In the genomic region with DNA sequence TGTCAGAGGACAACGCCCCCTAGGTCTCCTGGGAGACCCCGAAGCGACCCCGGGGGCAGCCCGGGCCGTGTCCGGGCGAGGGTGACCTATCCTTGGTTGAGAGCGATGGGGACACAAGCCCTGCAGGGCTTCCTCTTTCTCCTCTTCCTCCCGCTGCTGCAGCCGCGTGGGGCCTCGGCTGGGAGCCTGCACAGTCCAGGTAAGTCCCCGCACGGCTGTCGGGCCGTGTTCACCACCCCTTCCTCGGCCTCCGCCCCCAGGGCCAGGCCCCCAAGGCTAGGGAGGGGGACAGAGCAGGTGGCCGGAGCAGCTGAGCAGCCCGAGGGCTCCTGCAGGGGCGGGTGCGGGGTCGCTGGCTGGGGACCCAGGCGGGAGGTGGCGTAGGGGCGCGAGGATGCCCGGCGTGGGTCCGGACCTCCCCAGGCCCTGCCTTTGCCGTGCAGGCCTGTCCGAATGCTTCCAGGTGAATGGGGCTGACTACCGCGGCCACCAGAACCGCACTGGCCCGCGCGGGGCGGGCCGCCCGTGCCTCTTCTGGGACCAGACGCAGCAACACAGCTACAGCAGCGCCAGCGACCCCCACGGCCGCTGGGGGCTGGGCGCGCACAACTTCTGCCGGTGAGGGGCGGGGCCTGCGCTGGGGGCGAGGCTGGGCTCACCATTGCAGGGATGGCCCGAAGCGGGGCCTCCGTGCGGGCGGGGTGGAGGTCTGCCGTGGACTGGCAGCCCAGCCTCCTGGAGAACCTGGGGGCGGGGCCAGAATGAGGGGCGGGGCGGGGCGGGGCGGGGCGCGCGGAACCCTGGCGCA, we compare ENCODE assay signal across 1 cellular context.
TF ChIP-seq lines count a peak whose summit lies in the region.

No MANE protein-coding gene starts in this region.

TF ChIP-seq in HEK293, 187 proteins besides CTCF, POLR2A, EP300 and RAD21 (continues in another document):
- no peak for TF ChIP-seq ZNF544 (tag by site-specific recombination; IDR thresholded peaks at IDR 0.05)
- TF ChIP-seq, protein P1, sequence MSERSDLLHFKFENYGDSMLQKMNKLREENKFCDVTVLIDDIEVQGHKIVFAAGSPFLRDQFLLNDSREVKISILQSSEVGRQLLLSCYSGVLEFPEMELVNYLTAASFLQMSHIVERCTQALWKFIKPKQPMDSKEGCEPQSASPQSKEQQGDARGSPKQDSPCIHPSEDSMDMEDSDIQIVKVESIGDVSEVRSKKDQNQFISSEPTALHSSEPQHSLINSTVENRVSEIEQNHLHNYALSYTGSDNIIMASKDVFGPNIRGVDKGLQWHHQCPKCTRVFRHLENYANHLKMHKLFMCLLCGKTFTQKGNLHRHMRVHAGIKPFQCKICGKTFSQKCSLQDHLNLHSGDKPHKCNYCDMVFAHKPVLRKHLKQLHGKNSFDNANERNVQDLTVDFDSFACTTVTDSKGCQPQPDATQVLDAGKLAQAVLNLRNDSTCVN (tag by site-specific recombination; optimal IDR thresholded peaks at IDR 0.05): peak; percentile 80
- peak; percentile 24; the same call in 1 of the 2 replicates for TF ChIP-seq ZNF600 (tag by site-specific recombination; IDR thresholded peaks at IDR 0.05)
- no peak for TF ChIP-seq ZNF302 (tag by site-specific recombination; IDR thresholded peaks at IDR 0.05; ENCODE audit: low read depth)
- TF ChIP-seq SP3 (tag by site-specific recombination; IDR thresholded peaks at IDR 0.05): peak; percentile 75; the same call in 1 of the 2 replicates
- 0 out of 2 replicates have a peak, but pooled peaks have one; percentile 12 for TF ChIP-seq ZBTB48 (tag by site-specific recombination; IDR thresholded peaks at IDR 0.05)
- peak; percentile 59; the same call in 1 of the 2 replicates for TF ChIP-seq ZNF335 (tag by site-specific recombination; conservative IDR thresholded peaks at IDR 0.05)
- TF ChIP-seq, protein P2, sequence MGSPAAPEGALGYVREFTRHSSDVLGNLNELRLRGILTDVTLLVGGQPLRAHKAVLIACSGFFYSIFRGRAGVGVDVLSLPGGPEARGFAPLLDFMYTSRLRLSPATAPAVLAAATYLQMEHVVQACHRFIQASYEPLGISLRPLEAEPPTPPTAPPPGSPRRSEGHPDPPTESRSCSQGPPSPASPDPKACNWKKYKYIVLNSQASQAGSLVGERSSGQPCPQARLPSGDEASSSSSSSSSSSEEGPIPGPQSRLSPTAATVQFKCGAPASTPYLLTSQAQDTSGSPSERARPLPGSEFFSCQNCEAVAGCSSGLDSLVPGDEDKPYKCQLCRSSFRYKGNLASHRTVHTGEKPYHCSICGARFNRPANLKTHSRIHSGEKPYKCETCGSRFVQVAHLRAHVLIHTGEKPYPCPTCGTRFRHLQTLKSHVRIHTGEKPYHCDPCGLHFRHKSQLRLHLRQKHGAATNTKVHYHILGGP (tag by site-specific recombination; IDR thresholded peaks at IDR 0.05): no peak
- no peak for TF ChIP-seq ZNF239 (tag by site-specific recombination; IDR thresholded peaks at IDR 0.05)
- peak; percentile 77 for TF ChIP-seq ZBTB7A (tag by site-specific recombination; IDR thresholded peaks at IDR 0.05; ENCODE audit: low read depth)
- TF ChIP-seq ZBTB20 (tag by site-specific recombination; IDR thresholded peaks at IDR 0.05): peak; percentile 47; the same call in 1 of the 2 replicates
- peak; percentile 76 for TF ChIP-seq SP2 (tag by site-specific recombination; IDR thresholded peaks at IDR 0.05)
- no peak for TF ChIP-seq ZSCAN16 (tag by site-specific recombination; IDR thresholded peaks at IDR 0.05)
- peak; percentile 54 for TF ChIP-seq BCL11A (tag by site-specific recombination; IDR thresholded peaks at IDR 0.05; ENCODE audit: low read depth)
- TF ChIP-seq, protein P3, sequence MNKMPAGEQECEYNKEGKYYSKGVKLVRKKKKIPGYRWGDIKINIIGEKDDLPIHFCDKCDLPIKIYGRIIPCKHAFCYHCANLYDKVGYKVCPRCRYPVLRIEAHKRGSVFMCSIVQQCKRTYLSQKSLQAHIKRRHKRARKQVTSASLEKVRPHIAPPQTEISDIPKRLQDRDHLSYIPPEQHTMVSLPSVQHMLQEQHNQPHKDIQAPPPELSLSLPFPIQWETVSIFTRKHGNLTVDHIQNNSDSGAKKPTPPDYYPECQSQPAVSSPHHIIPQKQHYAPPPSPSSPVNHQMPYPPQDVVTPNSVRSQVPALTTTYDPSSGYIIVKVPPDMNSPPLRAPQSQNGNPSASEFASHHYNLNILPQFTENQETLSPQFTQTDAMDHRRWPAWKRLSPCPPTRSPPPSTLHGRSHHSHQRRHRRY (tag by site-specific recombination; IDR thresholded peaks at IDR 0.05): 0 out of 2 replicates have a peak, but pooled peaks have one; percentile 58
- TF ChIP-seq, protein P4, sequence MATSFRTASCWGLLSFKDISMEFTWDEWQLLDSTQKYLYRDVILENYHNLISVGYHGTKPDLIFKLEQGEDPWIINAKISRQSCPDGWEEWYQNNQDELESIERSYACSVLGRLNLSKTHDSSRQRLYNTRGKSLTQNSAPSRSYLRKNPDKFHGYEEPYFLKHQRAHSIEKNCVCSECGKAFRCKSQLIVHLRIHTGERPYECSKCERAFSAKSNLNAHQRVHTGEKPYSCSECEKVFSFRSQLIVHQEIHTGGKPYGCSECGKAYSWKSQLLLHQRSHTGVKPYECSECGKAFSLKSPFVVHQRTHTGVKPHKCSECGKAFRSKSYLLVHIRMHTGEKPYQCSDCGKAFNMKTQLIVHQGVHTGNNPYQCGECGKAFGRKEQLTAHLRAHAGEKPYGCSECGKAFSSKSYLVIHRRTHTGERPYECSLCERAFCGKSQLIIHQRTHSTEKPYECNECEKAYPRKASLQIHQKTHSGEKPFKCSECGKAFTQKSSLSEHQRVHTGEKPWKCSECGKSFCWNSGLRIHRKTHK (tag by site-specific recombination; IDR thresholded peaks at IDR 0.05): no peak
- TF ChIP-seq, protein P5, sequence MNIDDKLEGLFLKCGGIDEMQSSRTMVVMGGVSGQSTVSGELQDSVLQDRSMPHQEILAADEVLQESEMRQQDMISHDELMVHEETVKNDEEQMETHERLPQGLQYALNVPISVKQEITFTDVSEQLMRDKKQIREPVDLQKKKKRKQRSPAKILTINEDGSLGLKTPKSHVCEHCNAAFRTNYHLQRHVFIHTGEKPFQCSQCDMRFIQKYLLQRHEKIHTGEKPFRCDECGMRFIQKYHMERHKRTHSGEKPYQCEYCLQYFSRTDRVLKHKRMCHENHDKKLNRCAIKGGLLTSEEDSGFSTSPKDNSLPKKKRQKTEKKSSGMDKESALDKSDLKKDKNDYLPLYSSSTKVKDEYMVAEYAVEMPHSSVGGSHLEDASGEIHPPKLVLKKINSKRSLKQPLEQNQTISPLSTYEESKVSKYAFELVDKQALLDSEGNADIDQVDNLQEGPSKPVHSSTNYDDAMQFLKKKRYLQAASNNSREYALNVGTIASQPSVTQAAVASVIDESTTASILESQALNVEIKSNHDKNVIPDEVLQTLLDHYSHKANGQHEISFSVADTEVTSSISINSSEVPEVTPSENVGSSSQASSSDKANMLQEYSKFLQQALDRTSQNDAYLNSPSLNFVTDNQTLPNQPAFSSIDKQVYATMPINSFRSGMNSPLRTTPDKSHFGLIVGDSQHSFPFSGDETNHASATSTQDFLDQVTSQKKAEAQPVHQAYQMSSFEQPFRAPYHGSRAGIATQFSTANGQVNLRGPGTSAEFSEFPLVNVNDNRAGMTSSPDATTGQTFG (tag by site-specific recombination; IDR thresholded peaks at IDR 0.05; ENCODE audit: borderline replicate concordance): no peak
- peak; percentile 33; the same call in 1 of the 2 replicates for TF ChIP-seq ZFHX2 (tag by site-specific recombination; conservative IDR thresholded peaks at IDR 0.05)
- no peak for TF ChIP-seq ZNF473 (tag by site-specific recombination; IDR thresholded peaks at IDR 0.05)
- no peak for TF ChIP-seq ZNF16 (tag by site-specific recombination; IDR thresholded peaks at IDR 0.05; ENCODE audit: low read depth)
- 0 out of 2 replicates have a peak, but pooled peaks have one; percentile 28 for TF ChIP-seq REPIN1 (tag by site-specific recombination; IDR thresholded peaks at IDR 0.05; ENCODE audit: low read depth)
- TF ChIP-seq ZNF221 (tag by site-specific recombination; IDR thresholded peaks at IDR 0.05; ENCODE audit: borderline replicate concordance): no peak
- TF ChIP-seq ZNF626 (tag by site-specific recombination; IDR thresholded peaks at IDR 0.05): no peak
- TF ChIP-seq ZNF843 (tag by site-specific recombination; IDR thresholded peaks at IDR 0.05): 0 out of 2 replicates have a peak, but pooled peaks have one; percentile 39
- TF ChIP-seq, protein P6, sequence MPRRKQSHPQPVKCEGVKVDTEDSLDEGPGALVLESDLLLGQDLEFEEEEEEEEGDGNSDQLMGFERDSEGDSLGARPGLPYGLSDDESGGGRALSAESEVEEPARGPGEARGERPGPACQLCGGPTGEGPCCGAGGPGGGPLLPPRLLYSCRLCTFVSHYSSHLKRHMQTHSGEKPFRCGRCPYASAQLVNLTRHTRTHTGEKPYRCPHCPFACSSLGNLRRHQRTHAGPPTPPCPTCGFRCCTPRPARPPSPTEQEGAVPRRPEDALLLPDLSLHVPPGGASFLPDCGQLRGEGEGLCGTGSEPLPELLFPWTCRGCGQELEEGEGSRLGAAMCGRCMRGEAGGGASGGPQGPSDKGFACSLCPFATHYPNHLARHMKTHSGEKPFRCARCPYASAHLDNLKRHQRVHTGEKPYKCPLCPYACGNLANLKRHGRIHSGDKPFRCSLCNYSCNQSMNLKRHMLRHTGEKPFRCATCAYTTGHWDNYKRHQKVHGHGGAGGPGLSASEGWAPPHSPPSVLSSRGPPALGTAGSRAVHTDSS (tag by site-specific recombination; IDR thresholded peaks at IDR 0.05): peak; percentile 75
- TF ChIP-seq, protein P7, sequence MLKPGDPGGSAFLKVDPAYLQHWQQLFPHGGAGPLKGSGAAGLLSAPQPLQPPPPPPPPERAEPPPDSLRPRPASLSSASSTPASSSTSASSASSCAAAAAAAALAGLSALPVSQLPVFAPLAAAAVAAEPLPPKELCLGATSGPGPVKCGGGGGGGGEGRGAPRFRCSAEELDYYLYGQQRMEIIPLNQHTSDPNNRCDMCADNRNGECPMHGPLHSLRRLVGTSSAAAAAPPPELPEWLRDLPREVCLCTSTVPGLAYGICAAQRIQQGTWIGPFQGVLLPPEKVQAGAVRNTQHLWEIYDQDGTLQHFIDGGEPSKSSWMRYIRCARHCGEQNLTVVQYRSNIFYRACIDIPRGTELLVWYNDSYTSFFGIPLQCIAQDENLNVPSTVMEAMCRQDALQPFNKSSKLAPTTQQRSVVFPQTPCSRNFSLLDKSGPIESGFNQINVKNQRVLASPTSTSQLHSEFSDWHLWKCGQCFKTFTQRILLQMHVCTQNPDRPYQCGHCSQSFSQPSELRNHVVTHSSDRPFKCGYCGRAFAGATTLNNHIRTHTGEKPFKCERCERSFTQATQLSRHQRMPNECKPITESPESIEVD (tag by site-specific recombination; IDR thresholded peaks at IDR 0.05): no peak
- TF ChIP-seq, protein P8, sequence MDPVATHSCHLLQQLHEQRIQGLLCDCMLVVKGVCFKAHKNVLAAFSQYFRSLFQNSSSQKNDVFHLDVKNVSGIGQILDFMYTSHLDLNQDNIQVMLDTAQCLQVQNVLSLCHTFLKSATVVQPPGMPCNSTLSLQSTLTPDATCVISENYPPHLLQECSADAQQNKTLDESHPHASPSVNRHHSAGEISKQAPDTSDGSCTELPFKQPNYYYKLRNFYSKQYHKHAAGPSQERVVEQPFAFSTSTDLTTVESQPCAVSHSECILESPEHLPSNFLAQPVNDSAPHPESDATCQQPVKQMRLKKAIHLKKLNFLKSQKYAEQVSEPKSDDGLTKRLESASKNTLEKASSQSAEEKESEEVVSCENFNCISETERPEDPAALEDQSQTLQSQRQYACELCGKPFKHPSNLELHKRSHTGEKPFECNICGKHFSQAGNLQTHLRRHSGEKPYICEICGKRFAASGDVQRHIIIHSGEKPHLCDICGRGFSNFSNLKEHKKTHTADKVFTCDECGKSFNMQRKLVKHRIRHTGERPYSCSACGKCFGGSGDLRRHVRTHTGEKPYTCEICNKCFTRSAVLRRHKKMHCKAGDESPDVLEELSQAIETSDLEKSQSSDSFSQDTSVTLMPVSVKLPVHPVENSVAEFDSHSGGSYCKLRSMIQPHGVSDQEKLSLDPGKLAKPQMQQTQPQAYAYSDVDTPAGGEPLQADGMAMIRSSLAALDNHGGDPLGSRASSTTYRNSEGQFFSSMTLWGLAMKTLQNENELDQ (tag by site-specific recombination; IDR thresholded peaks at IDR 0.05; ENCODE audit: low read depth): no peak
- no peak for TF ChIP-seq ZNF175 (tag by site-specific recombination; IDR thresholded peaks at IDR 0.05)
- peak; percentile 81 for TF ChIP-seq KLF10 (tag by site-specific recombination; IDR thresholded peaks at IDR 0.05)
- TF ChIP-seq ZNF292 (tag by site-specific recombination; IDR thresholded peaks at IDR 0.05; ENCODE audit: borderline replicate concordance, low read depth): no peak
- TF ChIP-seq, protein P9, sequence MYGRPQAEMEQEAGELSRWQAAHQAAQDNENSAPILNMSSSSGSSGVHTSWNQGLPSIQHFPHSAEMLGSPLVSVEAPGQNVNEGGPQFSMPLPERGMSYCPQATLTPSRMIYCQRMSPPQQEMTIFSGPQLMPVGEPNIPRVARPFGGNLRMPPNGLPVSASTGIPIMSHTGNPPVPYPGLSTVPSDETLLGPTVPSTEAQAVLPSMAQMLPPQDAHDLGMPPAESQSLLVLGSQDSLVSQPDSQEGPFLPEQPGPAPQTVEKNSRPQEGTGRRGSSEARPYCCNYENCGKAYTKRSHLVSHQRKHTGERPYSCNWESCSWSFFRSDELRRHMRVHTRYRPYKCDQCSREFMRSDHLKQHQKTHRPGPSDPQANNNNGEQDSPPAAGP (tag by site-specific recombination; IDR thresholded peaks at IDR 0.05): peak; percentile 55
- TF ChIP-seq, protein P10, sequence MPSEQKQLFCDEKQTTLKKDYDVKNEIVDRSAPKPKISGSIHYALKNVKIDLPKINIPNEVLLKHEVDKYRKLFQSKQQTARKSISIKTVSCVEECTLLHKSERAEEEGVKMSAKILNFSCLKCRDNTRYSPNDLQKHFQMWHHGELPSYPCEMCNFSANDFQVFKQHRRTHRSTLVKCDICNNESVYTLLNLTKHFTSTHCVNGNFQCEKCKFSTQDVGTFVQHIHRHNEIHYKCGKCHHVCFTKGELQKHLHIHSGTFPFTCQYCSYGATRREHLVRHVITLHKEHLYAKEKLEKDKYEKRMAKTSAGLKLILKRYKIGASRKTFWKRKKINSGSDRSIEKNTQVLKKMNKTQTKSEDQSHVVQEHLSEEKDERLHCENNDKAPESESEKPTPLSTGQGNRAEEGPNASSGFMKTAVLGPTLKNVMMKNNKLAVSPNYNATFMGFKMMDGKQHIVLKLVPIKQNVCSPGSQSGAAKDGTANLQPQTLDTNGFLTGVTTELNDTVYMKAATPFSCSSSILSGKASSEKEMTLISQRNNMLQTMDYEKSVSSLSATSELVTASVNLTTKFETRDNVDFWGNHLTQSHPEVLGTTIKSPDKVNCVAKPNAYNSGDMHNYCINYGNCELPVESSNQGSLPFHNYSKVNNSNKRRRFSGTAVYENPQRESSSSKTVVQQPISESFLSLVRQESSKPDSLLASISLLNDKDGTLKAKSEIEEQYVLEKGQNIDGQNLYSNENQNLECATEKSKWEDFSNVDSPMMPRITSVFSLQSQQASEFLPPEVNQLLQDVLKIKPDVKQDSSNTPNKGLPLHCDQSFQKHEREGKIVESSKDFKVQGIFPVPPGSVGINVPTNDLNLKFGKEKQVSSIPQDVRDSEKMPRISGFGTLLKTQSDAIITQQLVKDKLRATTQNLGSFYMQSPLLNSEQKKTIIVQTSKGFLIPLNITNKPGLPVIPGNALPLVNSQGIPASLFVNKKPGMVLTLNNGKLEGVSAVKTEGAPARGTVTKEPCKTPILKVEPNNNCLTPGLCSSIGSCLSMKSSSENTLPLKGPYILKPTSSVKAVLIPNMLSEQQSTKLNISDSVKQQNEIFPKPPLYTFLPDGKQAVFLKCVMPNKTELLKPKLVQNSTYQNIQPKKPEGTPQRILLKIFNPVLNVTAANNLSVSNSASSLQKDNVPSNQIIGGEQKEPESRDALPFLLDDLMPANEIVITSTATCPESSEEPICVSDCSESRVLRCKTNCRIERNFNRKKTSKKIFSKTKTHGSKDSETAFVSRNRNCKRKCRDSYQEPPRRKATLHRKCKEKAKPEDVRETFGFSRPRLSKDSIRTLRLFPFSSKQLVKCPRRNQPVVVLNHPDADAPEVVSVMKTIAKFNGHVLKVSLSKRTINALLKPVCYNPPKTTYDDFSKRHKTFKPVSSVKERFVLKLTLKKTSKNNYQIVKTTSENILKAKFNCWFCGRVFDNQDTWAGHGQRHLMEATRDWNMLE (tag by site-specific recombination; conservative IDR thresholded peaks at IDR 0.05; ENCODE audit: low read depth): no peak
